ENCODE assay signal across 8 cellular contexts in genomic region chrX:155148724-155149537, GRCh38.
A peak's percentile ranks its signal among the peaks of the same experiment; 100 is the strongest.
DNase-seq lines count a peak whose midpoint lies in the region; ATAC-seq and TF ChIP-seq lines count a peak whose summit lies in the region.

No MANE protein-coding gene starts in this region.

- no peaks in the 10 kb centered on the region for H3K9me3 ChIP-seq in right lobe of liver

- DNase-seq in activated gamma-delta T cell treated with Interleukin-2 at 50 U/mL for 16 hours (peak; percentile 19), activated gamma-delta T cell (lab: John Stamatoyannopoulos, UW) (no peak), NCI-H1694 treated with DMSO at 0.1 percent for 48 hours (lab: John Stamatoyannopoulos, UW) (peak; percentile 19), amniotic epithelial cell (ENCODE audit: low read depth) (peak; percentile 27), right lobe of liver (peak in 1 of 3 donors; percentile 40), ecto neural progenitor cell (ENCODE audit: low spot score) (no peak), Right ventricle myocardium inferior (ENCODE audit: missing footprints) (no peak)

- no peaks in the 10 kb centered on the region for H3K4me1 ChIP-seq in right lobe of liver

- intact Hi-C loops in right lobe of liver (cut with DNase I) (no loop called here), Right ventricle myocardium inferior (cut with DNase I) (no loop called here)

- H3K27me3 ChIP-seq in right lobe of liver: no peaks in the 10 kb centered on the region

- no peak overlapping the region for H3K27ac ChIP-seq in right lobe of liver

- H3K36me3 ChIP-seq in right lobe of liver: no peaks in the 10 kb centered on the region

- no peak overlapping the region for H3K4me3 ChIP-seq in right lobe of liver

- ATAC-seq in right lobe of liver (peak; percentile 68 to 74 (median 72)), GM18868 (IDR thresholded peaks at IDR 0.05; ENCODE audit: unreplicated experiment) (no peak), Right ventricle myocardium inferior (no peak)

- 46% methylated on average over 6 of the region's 7 CpGs for WGBS in right lobe of liver (ENCODE audit: insufficient coverage, low coverage, low lambda C conversion rate, missing lambda C conversion rate)

- TF ChIP-seq POLR2A in right lobe of liver (IDR thresholded peaks at IDR 0.05): no peak

- TF ChIP-seq CTCF in right lobe of liver (IDR thresholded peaks at IDR 0.05): peak; percentile 43 to 61 (median 56)

Comparison
In these comparisons a context has a peak if more than half of its experiments do, and no peak if none do; other contexts are left out.
1. DNase-seq: peak in activated gamma-delta T cell treated with Interleukin-2 at 50 U/mL for 16 hours (single experiment), NCI-H1694 treated with DMSO at 0.1 percent for 48 hours (single experiment) and amniotic epithelial cell (single experiment); none in activated gamma-delta T cell (single experiment), ecto neural progenitor cell (single experiment) and Right ventricle myocardium inferior (single experiment).
2. ATAC-seq: peak in right lobe of liver (4 of 4); none in GM18868 (single experiment) and Right ventricle myocardium inferior (single experiment).